In the genomic region with DNA sequence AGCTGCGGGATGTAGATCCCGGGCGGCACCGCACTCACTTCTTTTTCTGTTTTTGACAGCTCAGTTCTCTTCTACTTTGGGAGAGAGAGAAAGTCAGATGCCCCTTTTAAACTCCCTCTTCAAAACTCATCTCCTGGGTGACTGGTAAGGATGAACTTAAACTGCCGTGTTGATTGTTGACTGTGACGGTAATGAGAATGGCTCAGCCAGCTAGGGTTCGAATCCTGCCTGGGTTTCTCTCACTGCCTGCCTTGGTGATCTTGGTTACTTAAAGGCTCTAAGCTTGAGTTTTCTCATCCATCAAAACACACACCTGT, we compare ENCODE assay signal across 8 cellular contexts. TPM values are rescaled to one million over a fixed set of nuclear protein-coding genes. Genes with fewer than 3 reads are reported as not detected.
A peak's percentile ranks its signal among the peaks of the same experiment; 100 is the strongest.
DNase-seq lines count a peak whose midpoint lies in the region; ATAC-seq, FAIRE-seq and TF ChIP-seq lines count a peak whose summit lies in the region.

No MANE protein-coding gene starts in this region.

- peak overlapping the region; percentile 87 for H3K4me3 ChIP-seq in GM23248
- peak overlapping the region; percentile 84 for H3K4me3 ChIP-seq in psoas muscle

- no peaks in the 10 kb centered on the region for H3K9me3 Mint-ChIP-seq in T-cell

- H3K79me2 ChIP-seq in GM23248 (ENCODE audit: insufficient read depth), result 0 out of 2 replicates have a peak, but pooled peaks cover 17% of the 10 kb centered on the region

- no peaks in the 10 kb centered on the region for H3K27me3 ChIP-seq in GM23248 (replicated peaks; ENCODE audit: insufficient read depth)
- no peaks in the 10 kb centered on the region for H3K27me3 ChIP-seq in psoas muscle (ENCODE audit: insufficient read depth in 3 of 3, low read length in 2 of 3)

- H3K9ac ChIP-seq in GM23248, result peak overlapping the region; percentile 78

- no peak for TF ChIP-seq CTCF in C4-2B (conservative IDR thresholded peaks at IDR 0.05)
- no peak for TF ChIP-seq CTCF in psoas muscle (IDR thresholded peaks at IDR 0.05)

- H3K4me1 Mint-ChIP-seq in T-cell, result peaks cover 40 to 50% (median 44%) of the 10 kb centered on the region in 3 donors

- H3K27me3 Mint-ChIP-seq in T-cell, result peaks cover 1 to 4% of the 10 kb centered on the region in 2 donors

- H3K27ac Mint-ChIP-seq in T-cell, result peak overlapping the region; percentile 15 to 68

- in situ Hi-C loops in GM23248 (cut with MboI), result no loop called here

- H3K4me1 ChIP-seq in GM23248 (ENCODE audit: insufficient read depth) (peaks cover 16% of the 10 kb centered on the region), psoas muscle (peaks cover 19% of the 10 kb centered on the region)

- 0 to 2% methylated on average over 7 of the region's 7 CpGs for WGBS in GM23248 (ENCODE audit: low coverage in 1 of 2, low lambda C conversion rate in 2 of 2, missing lambda C conversion rate in 2 of 2), 2 experiments
- WGBS in psoas muscle, 3 donors, result 0 to 2% (median 1%) methylated on average over 7 of the region's 7 CpGs

- H3K9me2 ChIP-seq in GM23248 (ENCODE audit: insufficient read depth), result no peaks in the 10 kb centered on the region

- no peak for ATAC-seq in T-cell (replicated peaks in 1 of 4)
- ATAC-seq in psoas muscle, result peak in 1 of 4 donors; percentile 2
- no peak for ATAC-seq in GM18519 (IDR thresholded peaks at IDR 0.05; ENCODE audit: low FRiP score, unreplicated experiment)

- H2AFZ ChIP-seq in GM23248, result peak overlapping the region; percentile 96

- H3K4me2 ChIP-seq in GM23248 (ENCODE audit: unreplicated experiment), result peak overlapping the region; percentile 91

- no peak for FAIRE-seq in frontal cortex (lab: Jason Lieb, UNC)

- H3K4me3 Mint-ChIP-seq in T-cell, result peak overlapping the region; percentile 85 to 95 (median 89)

- H3K27ac ChIP-seq in C4-2B, result peak overlapping the region; percentile 75
- peak overlapping the region; percentile 61 for H3K27ac ChIP-seq in GM23248
- peak overlapping the region; percentile 97 for H3K27ac ChIP-seq in psoas muscle

- H3K9me3 ChIP-seq in GM23248 (ENCODE audit: low read depth) (no peaks in the 10 kb centered on the region), psoas muscle (no peaks in the 10 kb centered on the region)

- peaks cover 9% of the 10 kb centered on the region for H3K36me3 Mint-ChIP-seq in T-cell

- DNase-seq in GM23248 (no peak), T-cell (peak in 6 of 34 experiments; percentile 3 to 36 (median 10)), fibroblast of the conjunctiva (ENCODE audit: low read depth) (peak; percentile 1), psoas muscle (no peak), frontal cortex (ENCODE audit: low spot score in 2 of 2) (no peak), foreskin melanocyte (no peak)

- H3K36me3 ChIP-seq in GM23248 (ENCODE audit: low read depth), result no peaks in the 10 kb centered on the region
- H3K36me3 ChIP-seq in psoas muscle (ENCODE audit: insufficient read depth in 1 of 2, low read depth in 1 of 2), result no peaks in the 10 kb centered on the region

- no peaks in the 10 kb centered on the region for H4K20me1 ChIP-seq in GM23248 (ENCODE audit: insufficient read depth)

- POLR2A ChIA-PET in T-cell (lab: Charles Lee), result interaction anchor here in 1 of 2 donors (0.6 kb wide), 1 partner anchor 11 kb away, joined by 3 read pairs; no protein-coding TSS in a partner anchor

- H3F3A ChIP-seq in GM23248 (ENCODE audit: insufficient read depth), result peaks cover 14% of the 10 kb centered on the region

- CTCF ChIA-PET in T-cell (lab: Charles Lee), result interaction anchor here (0.6 to 1.7 kb wide), 10 partner anchors 30 to 1495 kb away, joined by 3 to 7 read pairs (median 4); a partner anchor contains a TSS

- intact Hi-C loops in psoas muscle (cut with DNase I), result loop anchor here in 1 of 2 donors (1.0 to 5.0 kb wide), 3 partner anchors 21 to 84 kb away; a partner anchor contains a TSS

RNA-seq across cellular contexts. Expression of a gene that starts 0.7 kb away (rescaled TPM):
- total RNA-seq in GM23248 (2014; rRNA removed; shearing (Covaris generic)), result 9.5 and 9.9 TPM in 2 replicates
- polyA plus RNA-seq in GM23248 (2016; fragmentation: Nextera tagmentation; extraction: Ambion mirVana) (6.8 and 9.5 TPM in 2 replicates), psoas muscle (10 to 100 TPM in 1 of 3 donors, 1 to 10 TPM in 2; 7.2 to 17.9 (median 8.9) TPM)
- total RNA-seq in T-cell (10 to 100 TPM; 10.4 to 15.6 (median 11.1) TPM), psoas muscle (10 to 100 TPM in 3 of 4 donors, 1 to 10 TPM in 1; 9.8 to 13.4 (median 12.6) TPM), frontal cortex (42.8 TPM)
